Comparison of ENCODE assay signal across 1 cellular context in the genomic region with DNA sequence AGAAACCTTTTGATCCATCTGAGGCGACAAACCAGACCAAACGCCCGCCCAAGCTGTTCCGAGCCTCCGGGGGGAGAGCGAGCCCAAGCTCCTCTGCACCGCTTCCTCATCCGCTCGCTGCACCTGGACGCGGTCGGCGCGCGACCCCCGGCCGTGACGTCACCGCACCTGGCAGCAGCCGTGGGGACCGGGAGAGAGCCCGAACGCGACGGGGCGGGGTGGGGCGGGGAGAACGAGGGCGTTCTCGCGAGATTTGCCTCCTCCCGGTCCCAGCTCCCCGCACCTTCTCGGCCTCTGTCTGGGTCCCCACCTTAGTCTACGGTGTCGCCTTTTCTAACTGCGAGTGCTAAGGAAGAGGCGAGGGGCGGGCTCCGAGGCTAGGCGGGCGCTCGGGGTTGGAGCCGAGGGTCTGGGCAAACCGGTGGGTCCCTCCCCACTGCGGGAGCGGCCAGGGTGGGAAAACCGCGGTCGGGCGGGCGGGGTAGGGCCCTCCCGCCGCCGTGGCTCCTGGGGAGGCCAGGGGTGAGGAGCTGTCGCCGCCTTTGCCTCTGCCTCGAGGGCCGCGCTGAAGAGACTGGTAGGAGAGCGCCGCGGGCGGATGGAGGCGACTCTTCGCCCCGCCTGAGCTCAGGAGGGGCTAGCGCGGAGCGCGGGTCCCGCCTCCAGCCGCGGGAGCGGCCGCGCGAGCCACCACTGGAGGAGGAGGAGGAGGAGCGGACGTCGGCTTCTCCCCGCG.
TF ChIP-seq lines count a peak whose summit lies in the region.

A gene with protein sequence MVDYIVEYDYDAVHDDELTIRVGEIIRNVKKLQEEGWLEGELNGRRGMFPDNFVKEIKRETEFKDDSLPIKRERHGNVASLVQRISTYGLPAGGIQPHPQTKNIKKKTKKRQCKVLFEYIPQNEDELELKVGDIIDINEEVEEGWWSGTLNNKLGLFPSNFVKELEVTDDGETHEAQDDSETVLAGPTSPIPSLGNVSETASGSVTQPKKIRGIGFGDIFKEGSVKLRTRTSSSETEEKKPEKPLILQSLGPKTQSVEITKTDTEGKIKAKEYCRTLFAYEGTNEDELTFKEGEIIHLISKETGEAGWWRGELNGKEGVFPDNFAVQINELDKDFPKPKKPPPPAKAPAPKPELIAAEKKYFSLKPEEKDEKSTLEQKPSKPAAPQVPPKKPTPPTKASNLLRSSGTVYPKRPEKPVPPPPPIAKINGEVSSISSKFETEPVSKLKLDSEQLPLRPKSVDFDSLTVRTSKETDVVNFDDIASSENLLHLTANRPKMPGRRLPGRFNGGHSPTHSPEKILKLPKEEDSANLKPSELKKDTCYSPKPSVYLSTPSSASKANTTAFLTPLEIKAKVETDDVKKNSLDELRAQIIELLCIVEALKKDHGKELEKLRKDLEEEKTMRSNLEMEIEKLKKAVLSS (plus strand): TSS at position 293 of the 736 bp plus-strand sequence. CDS start 456 bp downstream, outside the sequence.

TF ChIP-seq in HepG2, 621 proteins besides CTCF, POLR2A, EP300 and RAD21 (continued from another document and continues in another):
- TF ChIP-seq, protein P1, sequence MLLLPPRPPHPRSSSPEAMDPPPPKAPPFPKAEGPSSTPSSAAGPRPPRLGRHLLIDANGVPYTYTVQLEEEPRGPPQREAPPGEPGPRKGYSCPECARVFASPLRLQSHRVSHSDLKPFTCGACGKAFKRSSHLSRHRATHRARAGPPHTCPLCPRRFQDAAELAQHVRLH (CRISPR knock-in tag; IDR thresholded peaks at IDR 0.05; ENCODE audit: borderline replicate concordance, low read depth) = peak; percentile 12; the same call in 1 of the 2 replicates
- TF ChIP-seq ESRRA (CRISPR knock-in tag; IDR thresholded peaks at IDR 0.05; ENCODE audit: low read depth) = no peak; the same call in 1 of the 2 replicates
- peak; percentile 34; the same call in 1 of the 2 replicates for TF ChIP-seq FOSL2 (CRISPR knock-in tag; IDR thresholded peaks at IDR 0.05)
- TF ChIP-seq ZNF354B (CRISPR knock-in tag; IDR thresholded peaks at IDR 0.05) = peak; percentile 83
- no peak for TF ChIP-seq CBX1 (IDR thresholded peaks at IDR 0.05; ENCODE audit: low read depth)
- peak; percentile 19; the same call in 1 of the 2 replicates for TF ChIP-seq ZNF619 (CRISPR knock-in tag; IDR thresholded peaks at IDR 0.05)
- 0 out of 2 replicates have a peak, but pooled peaks have one; percentile 52 for TF ChIP-seq HOXA7 (CRISPR knock-in tag; IDR thresholded peaks at IDR 0.05)
- TF ChIP-seq, protein P2, sequence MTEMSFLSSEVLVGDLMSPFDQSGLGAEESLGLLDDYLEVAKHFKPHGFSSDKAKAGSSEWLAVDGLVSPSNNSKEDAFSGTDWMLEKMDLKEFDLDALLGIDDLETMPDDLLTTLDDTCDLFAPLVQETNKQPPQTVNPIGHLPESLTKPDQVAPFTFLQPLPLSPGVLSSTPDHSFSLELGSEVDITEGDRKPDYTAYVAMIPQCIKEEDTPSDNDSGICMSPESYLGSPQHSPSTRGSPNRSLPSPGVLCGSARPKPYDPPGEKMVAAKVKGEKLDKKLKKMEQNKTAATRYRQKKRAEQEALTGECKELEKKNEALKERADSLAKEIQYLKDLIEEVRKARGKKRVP (CRISPR knock-in tag; IDR thresholded peaks at IDR 0.05) = peak in 1 of 2 experiments; percentile 33; a peak in 1 of 4 replicates
- TF ChIP-seq KMT2A (CRISPR knock-in tag; IDR thresholded peaks at IDR 0.05) = peak; percentile 94
- peak; percentile 12; the same call in 1 of the 2 replicates for TF ChIP-seq TEAD2 (CRISPR knock-in tag; IDR thresholded peaks at IDR 0.05)
- TF ChIP-seq PAWR (CRISPR knock-in tag; IDR thresholded peaks at IDR 0.05; ENCODE audit: borderline replicate concordance) = no peak; the same call in 1 of the 2 replicates
- TF ChIP-seq, protein P3, sequence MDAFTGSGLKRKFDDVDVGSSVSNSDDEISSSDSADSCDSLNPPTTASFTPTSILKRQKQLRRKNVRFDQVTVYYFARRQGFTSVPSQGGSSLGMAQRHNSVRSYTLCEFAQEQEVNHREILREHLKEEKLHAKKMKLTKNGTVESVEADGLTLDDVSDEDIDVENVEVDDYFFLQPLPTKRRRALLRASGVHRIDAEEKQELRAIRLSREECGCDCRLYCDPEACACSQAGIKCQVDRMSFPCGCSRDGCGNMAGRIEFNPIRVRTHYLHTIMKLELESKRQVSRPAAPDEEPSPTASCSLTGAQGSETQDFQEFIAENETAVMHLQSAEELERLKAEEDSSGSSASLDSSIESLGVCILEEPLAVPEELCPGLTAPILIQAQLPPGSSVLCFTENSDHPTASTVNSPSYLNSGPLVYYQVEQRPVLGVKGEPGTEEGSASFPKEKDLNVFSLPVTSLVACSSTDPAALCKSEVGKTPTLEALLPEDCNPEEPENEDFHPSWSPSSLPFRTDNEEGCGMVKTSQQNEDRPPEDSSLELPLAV (CRISPR knock-in tag; conservative IDR thresholded peaks at IDR 0.05; ENCODE audit: low read depth) = peak; percentile 62; the same call in 1 of the 2 replicates
- peak; percentile 30; the same call in 1 of the 2 replicates for TF ChIP-seq PHF21A (CRISPR knock-in tag; IDR thresholded peaks at IDR 0.05)
- no peak for TF ChIP-seq ZFP36L2 (CRISPR knock-in tag; IDR thresholded peaks at IDR 0.05)
- TF ChIP-seq, protein P4, sequence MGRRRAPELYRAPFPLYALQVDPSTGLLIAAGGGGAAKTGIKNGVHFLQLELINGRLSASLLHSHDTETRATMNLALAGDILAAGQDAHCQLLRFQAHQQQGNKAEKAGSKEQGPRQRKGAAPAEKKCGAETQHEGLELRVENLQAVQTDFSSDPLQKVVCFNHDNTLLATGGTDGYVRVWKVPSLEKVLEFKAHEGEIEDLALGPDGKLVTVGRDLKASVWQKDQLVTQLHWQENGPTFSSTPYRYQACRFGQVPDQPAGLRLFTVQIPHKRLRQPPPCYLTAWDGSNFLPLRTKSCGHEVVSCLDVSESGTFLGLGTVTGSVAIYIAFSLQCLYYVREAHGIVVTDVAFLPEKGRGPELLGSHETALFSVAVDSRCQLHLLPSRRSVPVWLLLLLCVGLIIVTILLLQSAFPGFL (CRISPR knock-in tag; IDR thresholded peaks at IDR 0.05) = no peak
- no peak for TF ChIP-seq IKZF1 (IDR thresholded peaks at IDR 0.05)
- TF ChIP-seq POLR2G (IDR thresholded peaks at IDR 0.05; ENCODE audit: low read depth, low read length) = peak; percentile 94
- TF ChIP-seq ZFP36 (IDR thresholded peaks at IDR 0.05; ENCODE audit: borderline replicate concordance, low read depth, low read length, partially characterized antibody) = no peak
- no peak for TF ChIP-seq SIX4 (CRISPR knock-in tag; IDR thresholded peaks at IDR 0.05)
- no peak for TF ChIP-seq SCMH1 (CRISPR knock-in tag; IDR thresholded peaks at IDR 0.05; ENCODE audit: borderline replicate concordance)
- TF ChIP-seq ZNF776 (CRISPR knock-in tag; IDR thresholded peaks at IDR 0.05) = peak; percentile 64
- TF ChIP-seq ZNF121 (CRISPR knock-in tag; IDR thresholded peaks at IDR 0.05) = no peak
- TF ChIP-seq, protein P5, sequence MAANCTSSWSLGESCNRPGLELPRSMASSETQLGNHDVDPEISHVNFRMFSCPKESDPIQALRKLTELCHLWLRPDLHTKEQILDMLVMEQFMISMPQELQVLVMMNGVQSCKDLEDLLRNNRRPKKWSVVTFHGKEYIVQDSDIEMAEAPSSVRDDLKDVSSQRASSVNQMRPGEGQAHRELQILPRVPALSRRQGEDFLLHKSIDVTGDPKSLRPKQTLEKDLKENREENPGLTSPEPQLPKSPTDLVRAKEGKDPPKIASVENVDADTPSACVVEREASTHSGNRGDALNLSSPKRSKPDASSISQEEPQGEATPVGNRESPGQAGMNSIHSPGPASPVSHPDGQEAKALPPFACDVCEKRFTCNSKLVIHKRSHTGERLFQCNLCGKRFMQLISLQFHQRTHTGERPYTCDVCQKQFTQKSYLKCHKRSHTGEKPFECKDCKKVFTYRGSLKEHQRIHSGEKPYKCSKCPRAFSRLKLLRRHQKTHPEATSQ (CRISPR knock-in tag; IDR thresholded peaks at IDR 0.05; ENCODE audit: borderline replicate concordance) = peak; percentile 68; the same call in 1 of the 2 replicates
- TF ChIP-seq, protein P6, sequence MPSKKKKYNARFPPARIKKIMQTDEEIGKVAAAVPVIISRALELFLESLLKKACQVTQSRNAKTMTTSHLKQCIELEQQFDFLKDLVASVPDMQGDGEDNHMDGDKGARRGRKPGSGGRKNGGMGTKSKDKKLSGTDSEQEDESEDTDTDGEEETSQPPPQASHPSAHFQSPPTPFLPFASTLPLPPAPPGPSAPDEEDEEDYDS (CRISPR knock-in tag; IDR thresholded peaks at IDR 0.05) = peak; percentile 8
- peak; percentile 69; the same call in 1 of the 2 replicates for TF ChIP-seq MTF2 (CRISPR knock-in tag; IDR thresholded peaks at IDR 0.05; ENCODE audit: borderline replicate concordance)
- TF ChIP-seq SATB2 (CRISPR knock-in tag; IDR thresholded peaks at IDR 0.05) = 0 out of 2 replicates have a peak, but pooled peaks have one; percentile 88
- TF ChIP-seq ZNF678 (CRISPR knock-in tag; IDR thresholded peaks at IDR 0.05) = 0 out of 2 replicates have a peak, but pooled peaks have one; percentile 34
- peak; percentile 91 for TF ChIP-seq SNAPC2 (CRISPR knock-in tag; IDR thresholded peaks at IDR 0.05)
- TF ChIP-seq ZNF709 (CRISPR knock-in tag; IDR thresholded peaks at IDR 0.05) = peak; percentile 87
- TF ChIP-seq ZNF10 (CRISPR knock-in tag; IDR thresholded peaks at IDR 0.05; ENCODE audit: borderline replicate concordance, low read depth) = no peak
- TF ChIP-seq, protein P7, sequence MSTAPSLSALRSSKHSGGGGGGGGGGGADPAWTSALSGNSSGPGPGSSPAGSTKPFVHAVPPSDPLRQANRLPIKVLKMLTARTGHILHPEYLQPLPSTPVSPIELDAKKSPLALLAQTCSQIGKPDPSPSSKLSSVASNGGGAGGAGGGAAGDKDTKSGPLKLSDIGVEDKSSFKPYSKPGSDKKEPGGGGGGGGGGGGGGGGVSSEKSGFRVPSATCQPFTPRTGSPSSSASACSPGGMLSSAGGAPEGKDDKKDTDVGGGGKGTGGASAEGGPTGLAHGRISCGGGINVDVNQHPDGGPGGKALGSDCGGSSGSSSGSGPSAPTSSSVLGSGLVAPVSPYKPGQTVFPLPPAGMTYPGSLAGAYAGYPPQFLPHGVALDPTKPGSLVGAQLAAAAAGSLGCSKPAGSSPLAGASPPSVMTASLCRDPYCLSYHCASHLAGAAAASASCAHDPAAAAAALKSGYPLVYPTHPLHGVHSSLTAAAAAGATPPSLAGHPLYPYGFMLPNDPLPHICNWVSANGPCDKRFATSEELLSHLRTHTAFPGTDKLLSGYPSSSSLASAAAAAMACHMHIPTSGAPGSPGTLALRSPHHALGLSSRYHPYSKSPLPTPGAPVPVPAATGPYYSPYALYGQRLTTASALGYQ (CRISPR knock-in tag; IDR thresholded peaks at IDR 0.05) = peak; percentile 82
- TF ChIP-seq FOXA1 (IDR thresholded peaks at IDR 0.05) = no peak
- TF ChIP-seq FOXA1 (CRISPR knock-in tag; IDR thresholded peaks at IDR 0.05) = no peak
- peak; percentile 71; the same call in 1 of the 2 replicates for TF ChIP-seq GFI1 (CRISPR knock-in tag; IDR thresholded peaks at IDR 0.05; ENCODE audit: borderline replicate concordance)
- TF ChIP-seq GLI4 (CRISPR knock-in tag; IDR thresholded peaks at IDR 0.05; ENCODE audit: borderline replicate concordance) = no peak; the same call in 1 of the 2 replicates
- peak; percentile 52 for TF ChIP-seq YY1 (IDR thresholded peaks at IDR 0.05; ENCODE audit: insufficient read depth, insufficient replicate concordance, low read depth, low read length)
- peak; percentile 75 for TF ChIP-seq KAT8 (CRISPR knock-in tag; IDR thresholded peaks at IDR 0.05)
- TF ChIP-seq, protein P8, sequence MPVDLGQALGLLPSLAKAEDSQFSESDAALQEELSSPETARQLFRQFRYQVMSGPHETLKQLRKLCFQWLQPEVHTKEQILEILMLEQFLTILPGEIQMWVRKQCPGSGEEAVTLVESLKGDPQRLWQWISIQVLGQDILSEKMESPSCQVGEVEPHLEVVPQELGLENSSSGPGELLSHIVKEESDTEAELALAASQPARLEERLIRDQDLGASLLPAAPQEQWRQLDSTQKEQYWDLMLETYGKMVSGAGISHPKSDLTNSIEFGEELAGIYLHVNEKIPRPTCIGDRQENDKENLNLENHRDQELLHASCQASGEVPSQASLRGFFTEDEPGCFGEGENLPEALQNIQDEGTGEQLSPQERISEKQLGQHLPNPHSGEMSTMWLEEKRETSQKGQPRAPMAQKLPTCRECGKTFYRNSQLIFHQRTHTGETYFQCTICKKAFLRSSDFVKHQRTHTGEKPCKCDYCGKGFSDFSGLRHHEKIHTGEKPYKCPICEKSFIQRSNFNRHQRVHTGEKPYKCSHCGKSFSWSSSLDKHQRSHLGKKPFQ (CRISPR knock-in tag; IDR thresholded peaks at IDR 0.05; ENCODE audit: insufficient replicate concordance) = no peak
- TF ChIP-seq NRL (CRISPR knock-in tag; IDR thresholded peaks at IDR 0.05; ENCODE audit: borderline replicate concordance) = no peak; the same call in 1 of the 2 replicates
- TF ChIP-seq, protein P9, sequence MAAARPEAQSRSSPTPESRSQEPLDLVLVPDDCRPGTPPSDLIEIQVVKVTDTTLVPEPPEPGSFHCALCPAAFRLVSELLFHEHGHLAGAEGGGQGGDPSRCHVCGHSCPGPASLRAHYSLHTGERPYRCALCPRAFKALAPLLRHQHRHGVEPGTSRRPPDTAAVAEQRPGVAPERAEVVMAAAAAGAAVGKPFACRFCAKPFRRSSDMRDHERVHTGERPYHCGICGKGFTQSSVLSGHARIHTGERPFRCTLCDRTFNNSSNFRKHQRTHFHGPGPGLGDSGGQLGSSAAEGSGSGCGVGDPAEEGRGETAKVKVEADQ (CRISPR knock-in tag; IDR thresholded peaks at IDR 0.05; ENCODE audit: borderline replicate concordance) = peak; percentile 65; the same call in 1 of the 2 replicates
- no peak for TF ChIP-seq MBD4 (IDR thresholded peaks at IDR 0.05; ENCODE audit: borderline replicate concordance, low read length)
- TF ChIP-seq, protein P10, sequence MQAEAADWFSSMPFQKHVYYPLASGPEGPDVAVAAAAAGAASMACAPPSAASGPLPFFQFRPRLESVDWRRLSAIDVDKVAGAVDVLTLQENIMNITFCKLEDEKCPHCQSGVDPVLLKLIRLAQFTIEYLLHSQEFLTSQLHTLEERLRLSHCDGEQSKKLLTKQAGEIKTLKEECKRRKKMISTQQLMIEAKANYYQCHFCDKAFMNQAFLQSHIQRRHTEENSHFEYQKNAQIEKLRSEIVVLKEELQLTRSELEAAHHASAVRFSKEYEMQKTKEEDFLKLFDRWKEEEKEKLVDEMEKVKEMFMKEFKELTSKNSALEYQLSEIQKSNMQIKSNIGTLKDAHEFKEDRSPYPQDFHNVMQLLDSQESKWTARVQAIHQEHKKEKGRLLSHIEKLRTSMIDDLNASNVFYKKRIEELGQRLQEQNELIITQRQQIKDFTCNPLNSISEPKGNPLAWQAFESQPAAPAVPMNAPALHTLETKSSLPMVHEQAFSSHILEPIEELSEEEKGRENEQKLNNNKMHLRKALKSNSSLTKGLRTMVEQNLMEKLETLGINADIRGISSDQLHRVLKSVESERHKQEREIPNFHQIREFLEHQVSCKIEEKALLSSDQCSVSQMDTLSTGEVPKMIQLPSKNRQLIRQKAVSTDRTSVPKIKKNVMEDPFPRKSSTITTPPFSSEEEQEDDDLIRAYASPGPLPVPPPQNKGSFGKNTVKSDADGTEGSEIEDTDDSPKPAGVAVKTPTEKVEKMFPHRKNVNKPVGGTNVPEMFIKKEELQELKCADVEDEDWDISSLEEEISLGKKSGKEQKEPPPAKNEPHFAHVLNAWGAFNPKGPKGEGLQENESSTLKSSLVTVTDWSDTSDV (CRISPR knock-in tag; IDR thresholded peaks at IDR 0.05) = 0 out of 2 replicates have a peak, but pooled peaks have one; percentile 26
- TF ChIP-seq NFYB (CRISPR knock-in tag; IDR thresholded peaks at IDR 0.05) = 0 out of 2 replicates have a peak, but pooled peaks have one; percentile 9
- TF ChIP-seq BRD4 (CRISPR knock-in tag; IDR thresholded peaks at IDR 0.05) = peak; percentile 72
- peak; percentile 86 for TF ChIP-seq HIVEP1 (CRISPR knock-in tag; IDR thresholded peaks at IDR 0.05)
- TF ChIP-seq ZNF766 (CRISPR knock-in tag; IDR thresholded peaks at IDR 0.05; ENCODE audit: borderline replicate concordance) = 0 out of 2 replicates have a peak, but pooled peaks have one; percentile 68
- peak; percentile 86 for TF ChIP-seq ZNF510 (CRISPR knock-in tag; IDR thresholded peaks at IDR 0.05; ENCODE audit: low read depth)
